In the genomic region with DNA sequence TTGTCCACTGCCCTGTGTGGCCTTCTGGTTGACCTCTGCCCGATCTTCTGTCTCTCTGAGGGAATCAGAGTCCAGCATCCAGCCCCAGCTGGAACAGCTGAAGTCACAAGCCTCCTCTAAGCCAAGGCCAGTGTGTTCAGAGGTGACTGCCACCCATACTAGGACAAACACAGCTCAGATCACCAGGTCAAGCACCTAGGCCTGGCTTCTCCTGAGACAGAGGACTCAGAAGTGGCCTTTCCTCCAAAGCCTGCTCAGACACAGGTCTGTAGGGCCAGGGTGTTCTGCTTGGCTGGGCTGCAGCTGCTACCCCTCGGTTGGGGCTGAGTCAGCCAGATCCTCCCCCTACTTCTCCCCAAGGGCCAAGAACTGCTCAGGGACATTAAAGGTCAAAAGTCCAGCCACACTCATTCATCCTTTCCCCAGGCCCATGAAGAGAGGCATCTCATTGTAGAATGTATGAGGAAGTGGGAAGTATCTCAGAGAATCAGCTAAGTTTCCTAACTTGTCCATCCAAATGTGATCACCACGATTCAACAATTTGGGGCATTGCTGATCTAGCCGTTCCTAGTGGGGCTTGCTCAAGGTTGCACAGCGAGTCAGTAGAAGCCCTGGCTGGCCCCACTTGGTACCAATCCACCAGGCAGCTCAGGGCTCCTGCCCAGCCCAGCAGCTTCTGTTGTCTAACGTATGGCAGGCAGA, we compare ENCODE assay signal across 12 cellular contexts. TPM values are rescaled to one million over a fixed set of nuclear protein-coding genes. Genes with fewer than 3 reads are reported as not detected.
DNase-seq lines count a peak whose midpoint lies in the region; ATAC-seq and TF ChIP-seq lines count a peak whose summit lies in the region.
"Had no signal": no experiment of that assay in that cellular context is flagged by ENCODE, and none has a peak within 500 bp of the region (broad histone marks: within the 10 kb centered on the region; RNA-seq: fewer than 3 reads in every experiment).

No MANE protein-coding gene starts in this region.

- no peak for ATAC-seq in T-cell (replicated peaks in 1 of 4)
- ATAC-seq in heart right ventricle = peak in 7 of 8 donors; percentile 11 to 65 (median 26)

- TF ChIP-seq POLR2A in erythroblast (IDR thresholded peaks at IDR 0.05; ENCODE audit: low read length) = no peak

- no peaks in the 10 kb centered on the region for H3K9me3 Mint-ChIP-seq in T-cell
- H3K9me3 Mint-ChIP-seq: T-helper 1 cell treated with Interleukin-12 subunit alpha and Interleukin-12 subunit beta and Interleukin-4 antibody, amounts not matched to agents 30 μg/mL and 1 μg/mL, for 36 hours had no signal

- POLR2A ChIA-PET in T-cell (lab: Charles Lee) = no interaction called here

- no peaks in the 10 kb centered on the region for H3K9me3 ChIP-seq in heart right ventricle
- H3K9me3 ChIP-seq: tibial artery had no signal

- H3K4me3 Mint-ChIP-seq in T-cell = no peak overlapping the region
- H3K4me3 Mint-ChIP-seq: T-helper 1 cell treated with Interleukin-12 subunit alpha and Interleukin-12 subunit beta and Interleukin-4 antibody, amounts not matched to agents 30 μg/mL and 1 μg/mL, for 36 hours had no signal

- H3K27me3 Mint-ChIP-seq in T-cell = no peaks in the 10 kb centered on the region

- 65 to 73% methylated on average over 6 of the region's 6 CpGs for WGBS in heart right ventricle, 2 donors

- no peaks in the 10 kb centered on the region for H3K27me3 ChIP-seq in heart right ventricle
- H3K27me3 ChIP-seq: tibial artery had no signal

- DNase-seq in SIG-M5 treated with dmso at 0.1 percent for 504 hours (lab: John Stamatoyannopoulos, UW; ENCODE audit: unreplicated experiment) (peak; percentile 34), SIG-M5 (lab: John Stamatoyannopoulos, UW) (no peak), T-cell (no peak), heart right ventricle (no peak), renal cortical epithelial cell (ENCODE audit: low read depth) (peak; percentile 77), NCI-H128 (lab: John Stamatoyannopoulos, UW; ENCODE audit: unreplicated experiment) (no peak), erythroblast (lab: John Stamatoyannopoulos, UW) (no peak), GM19238 (ENCODE audit: insufficient read length, low spot score) (no peak)
- DNase-seq: amniotic stem cell, NCI-H1436 treated with DMSO at 0.1 percent for 48 hours, tibial artery had no signal

- H3K4me3 ChIP-seq in heart right ventricle = no peak overlapping the region
- H3K4me3 ChIP-seq: tibial artery had no signal

- TF ChIP-seq CTCF in heart right ventricle (IDR thresholded peaks at IDR 0.05) = no peak

- CTCF ChIA-PET in T-cell (lab: Charles Lee) = no interaction called here

- H3K36me3 Mint-ChIP-seq in T-cell = peaks cover 14% of the 10 kb centered on the region

- intact Hi-C loops in heart right ventricle (cut with DNase I) = no loop called here

- peaks cover 0 to 4% (median 2%) of the 10 kb centered on the region in 3 donors for H3K4me1 Mint-ChIP-seq in T-cell

- H3K27ac ChIP-seq in heart right ventricle = peak overlapping the region in 3 of 10 donors; percentile 2 to 44 (median 42)
- H3K27ac ChIP-seq: tibial artery had no signal

- H3K4me1 ChIP-seq in heart right ventricle = peaks cover 0 to 55% (median 6%) of the 10 kb centered on the region in 9 donors
- H3K4me1 ChIP-seq: tibial artery had no signal

- peak overlapping the region; percentile 3 to 55 for H3K27ac Mint-ChIP-seq in T-cell
- H3K27ac Mint-ChIP-seq: T-helper 1 cell treated with Interleukin-12 subunit alpha and Interleukin-12 subunit beta and Interleukin-4 antibody, amounts not matched to agents 30 μg/mL and 1 μg/mL, for 36 hours had no signal

- peaks cover 0 to 88% (median 0%) of the 10 kb centered on the region in 9 donors for H3K36me3 ChIP-seq in heart right ventricle

RNA-seq across cellular contexts. Expression of a gene that starts 7.6 kb away (rescaled TPM):
- total RNA-seq in T-cell (1 to 10 TPM in 4 of 5 donors, under 1 TPM in 1; 0.93 to 2.7 (median 2.5) TPM), heart right ventricle (10 to 100 TPM in 1 of 10 donors, 1 to 10 TPM in 9; 3.6 to 10.2 (median 4.9) TPM), renal cortical epithelial cell (4.0 and 8.6 TPM in 2 replicates)
- 1 to 10 TPM; 1.4 to 2.8 TPM for polyA plus RNA-seq in heart right ventricle

RNA-seq across cellular contexts. Expression of a gene that starts 26.9 kb away (rescaled TPM):
- total RNA-seq in T-cell = 10 to 100 TPM; 26.0 to 42.3 (median 37.9) TPM
- 10 to 100 TPM in 1 of 10 donors, 1 to 10 TPM in 9; 5.2 to 10.5 (median 8.4) TPM for total RNA-seq in heart right ventricle
- polyA plus RNA-seq in heart right ventricle = 1 to 10 TPM; 4.4 to 4.8 TPM
- 1.4 and 8.9 TPM in 2 replicates for total RNA-seq in renal cortical epithelial cell

RNA-seq across cellular contexts. Expression of a gene that starts 28.3 kb away (rescaled TPM):
- total RNA-seq in T-cell (1 to 10 TPM in 3 of 5 donors, under 1 TPM in 2; 0.50 to 1.9 (median 1.2) TPM), heart right ventricle (100 to 1,000 TPM in 1 of 10 donors, 10 to 100 TPM in 9; 44.8 to 121 (median 67.0) TPM), renal cortical epithelial cell (not detected in 2 replicates)
- 10 to 100 TPM; 26.3 to 27.8 TPM for polyA plus RNA-seq in heart right ventricle

RNA-seq across cellular contexts. Expression of a gene that starts 33.4 kb away (rescaled TPM):
- total RNA-seq in T-cell (not detected), heart right ventricle (not detected), renal cortical epithelial cell (not detected in 2 replicates)
- polyA plus RNA-seq in heart right ventricle = not detected

RNA-seq across cellular contexts. Expression of a gene that starts 41.1 kb away (rescaled TPM):
- total RNA-seq in T-cell (10 to 100 TPM; 29.2 to 38.7 (median 33.2) TPM), heart right ventricle (100 to 1,000 TPM; 144 to 176 (median 160) TPM), renal cortical epithelial cell (78.0 and 81.9 TPM in 2 replicates)
- polyA plus RNA-seq in heart right ventricle = 100 to 1,000 TPM in 1 of 2 donors, 10 to 100 TPM in 1; 66.4 to 149 TPM

Comparison
In these comparisons a context has a peak if more than half of its experiments do, and no peak if none do; other contexts are left out.
1. DNase-seq: peak in SIG-M5 treated with dmso at 0.1 percent for 504 hours (single experiment) and renal cortical epithelial cell (single experiment); none in SIG-M5 (single experiment), T-cell (0 of 34), heart right ventricle (0 of 2), NCI-H128 (single experiment), erythroblast (0 of 2) and GM19238 (single experiment).
2. ATAC-seq: peak in heart right ventricle (7 of 8); none in T-cell (0 of 4).
3. RNA of a gene that starts 28.3 kb away (total RNA-seq): 44.8 to 121 TPM in heart right ventricle; 0.50 to 1.9 TPM in T-cell and not detected in renal cortical epithelial cell; every median in the first group is over 10 times any median in the second.